ENCODE assay signal across 8 cellular contexts in the genomic region with DNA sequence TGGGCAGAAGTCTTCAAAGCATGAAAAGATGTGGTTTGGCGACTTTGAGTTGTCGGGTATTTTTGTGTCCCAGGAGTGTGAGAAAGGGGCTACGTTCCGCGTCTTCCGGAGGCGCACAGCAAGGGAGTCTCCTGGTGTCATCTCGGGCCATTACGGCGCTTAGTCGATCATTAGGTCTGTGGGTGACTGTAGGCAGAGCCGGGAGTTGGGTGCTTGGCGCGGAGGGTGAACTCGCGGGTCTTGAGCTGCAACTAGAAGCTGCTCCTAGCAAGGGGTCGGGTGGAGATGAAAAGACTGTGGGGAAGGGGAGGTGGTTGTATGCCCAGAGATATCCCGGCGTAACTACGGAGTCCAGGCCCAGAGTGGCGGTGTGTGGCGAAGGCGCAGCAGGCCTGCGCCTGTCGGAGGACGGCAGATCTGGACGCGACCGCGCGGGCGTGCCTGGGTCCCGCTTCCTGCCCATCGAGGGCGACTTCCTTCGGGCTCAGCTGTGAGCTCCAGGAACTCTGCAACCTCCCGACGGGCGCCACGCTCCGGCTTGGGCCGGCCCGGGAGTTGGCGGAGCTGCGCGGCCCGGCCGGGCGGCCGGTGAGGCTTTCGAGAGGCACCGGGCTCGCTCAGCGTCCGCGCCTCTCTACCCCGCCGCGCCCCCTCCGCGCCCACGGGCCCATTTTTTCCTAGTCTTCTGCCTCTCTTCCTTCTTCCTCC. TPM values are rescaled to one million over a fixed set of nuclear protein-coding genes. Genes with fewer than 3 reads are reported as not detected.
DNase-seq lines count a peak whose midpoint lies in the region; ATAC-seq and FAIRE-seq lines count a peak whose summit lies in the region.

No MANE protein-coding gene starts in this region.

- no peak overlapping the region for H3K27ac ChIP-seq in SJSA1
- no peak overlapping the region for H3K27ac ChIP-seq in small intestine (ENCODE audit: low read depth in 1 of 2, low read length in 1 of 2)

- H3K27me3 Mint-ChIP-seq in T-helper 2 cell treated with Interferon-gamma antibody and Interleukin-4, amounts not matched to agents 5 μg/mL and 100 μg/mL, for 36 hours (ENCODE audit: low read depth): peaks cover 60% of the 10 kb centered on the region

- H3K36me3 ChIP-seq in SJSA1: no peaks in the 10 kb centered on the region
- no peaks in the 10 kb centered on the region for H3K36me3 ChIP-seq in small intestine (ENCODE audit: control insufficient read depth in 2 of 2, insufficient read depth in 2 of 2, low read length in 2 of 2)

- H3K4me3 ChIP-seq in SJSA1 (peak overlapping the region; percentile 40), small intestine (ENCODE audit: low read depth in 1 of 2, low read length in 2 of 2) (peak overlapping the region; percentile 34 to 47)

- peaks cover 28% of the 10 kb centered on the region for H3K4me1 Mint-ChIP-seq in T-helper 2 cell treated with Interferon-gamma antibody and Interleukin-4, amounts not matched to agents 5 μg/mL and 100 μg/mL, for 36 hours (ENCODE audit: low read depth)

- H3K36me3 Mint-ChIP-seq in T-helper 2 cell treated with Interferon-gamma antibody and Interleukin-4, amounts not matched to agents 5 μg/mL and 100 μg/mL, for 36 hours (ENCODE audit: low read depth): peaks cover 2% of the 10 kb centered on the region

- H3K27ac Mint-ChIP-seq in T-helper 2 cell treated with Interferon-gamma antibody and Interleukin-4, amounts not matched to agents 5 μg/mL and 100 μg/mL, for 36 hours: peak overlapping the region; percentile 29

- no peaks in the 10 kb centered on the region for H3K9me3 Mint-ChIP-seq in T-helper 2 cell treated with Interferon-gamma antibody and Interleukin-4, amounts not matched to agents 5 μg/mL and 100 μg/mL, for 36 hours

- FAIRE-seq in small intestine (lab: Jason Lieb, UNC): no peak

- H3K4me1 ChIP-seq in SJSA1 (replicated peaks): peaks cover 10% of the 10 kb centered on the region; the same call in 1 of the 2 replicates
- peaks cover 0 to 2% of the 10 kb centered on the region in 2 donors for H3K4me1 ChIP-seq in small intestine (ENCODE audit: control insufficient read depth in 2 of 2, insufficient read depth in 1 of 2, low read depth in 1 of 2, low read length in 1 of 2)

- no peak for ATAC-seq in HG03342 (IDR thresholded peaks at IDR 0.05; ENCODE audit: unreplicated experiment)

- DNase-seq in T-helper 2 cell treated with Interferon-gamma antibody and Interleukin-4, amounts not matched to agents 5 μg/mL and 100 μg/mL, for 36 hours (ENCODE audit: low spot score): no peak
- no peak for DNase-seq in T-helper 2 cell
- no peak for DNase-seq in SJSA1 (ENCODE audit: low read depth in 1 of 2, low spot score in 2 of 2)
- DNase-seq in hepatic stellate cell (ENCODE audit: low spot score): peak; percentile 17
- no peak for DNase-seq in small intestine
- DNase-seq in NCI-H187 treated with DMSO at 0.1 percent for 48 hours (lab: John Stamatoyannopoulos, UW): no peak
- DNase-seq in RKO (ENCODE audit: low spot score): no peak

- H3K27me3 ChIP-seq in SJSA1 (replicated peaks) (no peaks in the 10 kb centered on the region), small intestine (ENCODE audit: control insufficient read depth in 2 of 2, insufficient read depth in 2 of 2, low read length in 2 of 2) (peaks cover 9 to 50% of the 10 kb centered on the region in 2 donors)

- 3 to 4% (median 4%) methylated on average over 48 to 62 of the region's 62 CpGs for WGBS in small intestine, 3 donors

- peak overlapping the region; percentile 80 for H3K4me3 Mint-ChIP-seq in T-helper 2 cell treated with Interferon-gamma antibody and Interleukin-4, amounts not matched to agents 5 μg/mL and 100 μg/mL, for 36 hours

- no peaks in the 10 kb centered on the region for H3K9me3 ChIP-seq in SJSA1 (replicated peaks)
- H3K9me3 ChIP-seq in small intestine (ENCODE audit: control insufficient read depth, low read depth): no peaks in the 10 kb centered on the region

RNA-seq across cellular contexts. Expression of a gene that starts 2.7 kb away (rescaled TPM):
- total RNA-seq in SJSA1 (2014; rRNA removed; shearing (Covaris generic)): 2.8 and 3.1 TPM in 2 replicates
- under 1 TPM in 1 of 3 donors, not detected in 2; 0.24 TPM for polyA plus RNA-seq in small intestine
